In the genomic region with DNA sequence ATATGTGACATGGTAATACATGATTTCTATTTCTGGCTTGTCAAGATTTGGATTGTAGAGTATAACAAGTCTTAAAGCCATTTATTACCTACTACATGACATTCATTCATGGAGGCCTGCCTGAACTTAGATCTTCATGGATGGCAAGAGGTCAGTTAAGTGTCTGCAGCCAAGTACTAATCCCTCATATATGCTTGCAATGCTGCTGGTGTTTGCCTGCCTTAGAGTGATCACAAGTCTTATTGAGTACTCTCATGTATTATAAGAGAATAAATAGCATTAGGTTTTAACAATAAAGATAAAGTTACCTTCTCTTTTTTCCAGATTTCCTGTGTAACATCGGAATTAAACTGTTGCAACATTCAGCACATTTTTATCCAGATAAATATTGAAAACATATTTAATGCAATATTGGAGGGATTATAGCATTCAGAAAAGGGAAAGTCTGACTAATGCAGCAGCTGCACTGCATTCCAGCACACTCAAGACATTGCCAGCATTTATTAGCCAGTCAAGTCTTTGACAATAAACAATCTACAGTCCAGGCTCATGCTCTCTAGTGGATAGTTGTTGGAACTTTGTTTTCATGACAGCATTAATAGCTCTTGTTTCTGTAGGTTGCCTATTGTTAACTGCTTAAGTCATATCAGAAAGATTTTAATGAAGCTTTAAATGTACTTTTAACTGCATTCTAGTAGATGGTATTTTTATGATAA, we compare ENCODE assay signal across 12 cellular contexts.
DNase-seq lines count a peak whose midpoint lies in the region; TF ChIP-seq lines count a peak whose summit lies in the region.
"Had no signal": no experiment of that assay in that cellular context is flagged by ENCODE, and none has a peak within 500 bp of the region (broad histone marks: within the 10 kb centered on the region; RNA-seq: fewer than 3 reads in every experiment).

No MANE protein-coding gene starts in this region.

- dilution Hi-C loops in mammary epithelial cell (cut with HindIII; ENCODE audit: low sequenced_read_pairs), result loop anchor here (5.0 kb wide), 1 partner anchor 35 kb away; no protein-coding TSS in a partner anchor

- DNase-seq in DMS53 (lab: John Stamatoyannopoulos, UW), result peak; percentile 10
- no peak for DNase-seq in DMS53 treated with DMSO at 0.1 percent for 48 hours (lab: John Stamatoyannopoulos, UW; ENCODE audit: unreplicated experiment)
- peak; percentile 25 for DNase-seq in mammary epithelial cell
- peak; percentile 54 for DNase-seq in hepatocyte (ENCODE audit: low spot score)
- DNase-seq in superior temporal gyrus (ENCODE audit: extremely low spot score), result peak; percentile 90
- no peak for DNase-seq in stimulated activated CD4-positive, alpha-beta T cell treated with anti-CD3 and anti-CD28 coated beads, Interleukin-2, amount 100 ng/mL, for 24 hours
- DNase-seq in GM20000 (ENCODE audit: low spot score), result no peak
- no peak for DNase-seq in NCI-H2227 (lab: John Stamatoyannopoulos, UW; ENCODE audit: unreplicated experiment)
- DNase-seq: activated effector memory CD4-positive, alpha-beta T cell treated with Interleukin-2 at 50 U/mL for 16 hours; naive thymus-derived CD4-positive, alpha-beta T cell; stimulated activated CD4-positive, alpha-beta T cell treated with anti-CD3 and anti-CD28 coated beads, Interleukin-4, amount 100 ng/mL, for 24 hours had no signal

- H2AFZ ChIP-seq in mammary epithelial cell (ENCODE audit: low read depth, low read length), result no peak overlapping the region
- H2AFZ ChIP-seq in hepatocyte, result no peak overlapping the region

- in situ Hi-C loops in mammary epithelial cell (cut with MboI; ENCODE audit: low sequenced_read_pairs in 2 of 2), result no loop called here

- no peaks in the 10 kb centered on the region for H3K9me2 ChIP-seq in hepatocyte (replicated peaks; ENCODE audit: insufficient read depth)

- H4K20me1 ChIP-seq in mammary epithelial cell (ENCODE audit: insufficient read depth, low read length) (no peaks in the 10 kb centered on the region), hepatocyte (ENCODE audit: insufficient read depth, poor library complexity, severe bottlenecking) (no peaks in the 10 kb centered on the region)

- CTCF ChIA-PET in mammary epithelial cell (lab: Charles Lee; ENCODE audit: low non-redundant PET), result no interaction called here

- H3K4me1 ChIP-seq in mammary epithelial cell (ENCODE audit: insufficient read depth, low read length) (no peaks in the 10 kb centered on the region), hepatocyte (ENCODE audit: insufficient read depth) (peaks cover 5% of the 10 kb centered on the region)

- H3K9me3 ChIP-seq in mammary epithelial cell (replicated peaks; ENCODE audit: insufficient read depth, low read length), result no peaks in the 10 kb centered on the region
- H3K9me3 ChIP-seq in hepatocyte (ENCODE audit: low read depth), result no peaks in the 10 kb centered on the region
- H3K9me3 ChIP-seq: tibial nerve had no signal

- H3K4me3 ChIP-seq in mammary epithelial cell (replicated peaks in 1 of 3; ENCODE audit: insufficient read depth in 1 of 3, low read depth in 2 of 3, low read length in 3 of 3) (no peak overlapping the region), hepatocyte (no peak overlapping the region)
- H3K4me3 ChIP-seq: tibial nerve had no signal

- no peak overlapping the region for H3K9ac ChIP-seq in mammary epithelial cell (ENCODE audit: insufficient read depth, low read length)

- H3K27me3 ChIP-seq in mammary epithelial cell (ENCODE audit: insufficient read depth, low read length), result no peaks in the 10 kb centered on the region
- no peaks in the 10 kb centered on the region for H3K27me3 ChIP-seq in hepatocyte
- H3K27me3 ChIP-seq: tibial nerve had no signal

- H3K4me2 ChIP-seq in mammary epithelial cell (ENCODE audit: insufficient read depth, low read depth, low read length), result no peak overlapping the region
- H3K4me2 ChIP-seq in hepatocyte, result peak overlapping the region; percentile 3

- H3K36me3 ChIP-seq in mammary epithelial cell (ENCODE audit: insufficient read depth, low read length) (no peaks in the 10 kb centered on the region), hepatocyte (replicated peaks; ENCODE audit: insufficient read depth, low read depth) (no peaks in the 10 kb centered on the region)
- H3K36me3 ChIP-seq: tibial nerve had no signal

- TF ChIP-seq CTCF in mammary epithelial cell (conservative IDR thresholded peaks at IDR 0.05 in 1 of 2, IDR thresholded peaks at IDR 0.05 in 1 of 2; ENCODE audit: extremely low read depth in 1 of 2, insufficient read depth in 1 of 2, low read depth in 1 of 2, low read length in 2 of 2), result peak in 1 of 2 donors; percentile 19
- TF ChIP-seq CTCF in hepatocyte (IDR thresholded peaks at IDR 0.05; ENCODE audit: poor library complexity), result peak; percentile 45
- TF ChIP-seq CTCF in GM20000 (IDR thresholded peaks at IDR 0.05; ENCODE audit: extremely low read depth, missing control alignments), result no peak

- 60% methylated on average over 1 of the region's 1 CpG for WGBS in mammary epithelial cell (ENCODE audit: low coverage, missing lambda C conversion rate)
- 60% methylated on average over 1 of the region's 1 CpG for WGBS in hepatocyte (ENCODE audit: low lambda C conversion rate, missing lambda C conversion rate)

- intact Hi-C loops in mammary epithelial cell (cut with micrococcal nuclease), result no loop called here

- no peaks in the 10 kb centered on the region for H3K79me2 ChIP-seq in mammary epithelial cell (ENCODE audit: insufficient read depth, low read length)
- no peaks in the 10 kb centered on the region for H3K79me2 ChIP-seq in hepatocyte

- BruUV-seq in mammary epithelial cell (replicated peaks; lab: Mats Ljungman, UMichigan), result no TSS peak

- H3K27ac ChIP-seq in mammary epithelial cell (ENCODE audit: insufficient read depth, low read depth, low read length), result no peak overlapping the region
- peak overlapping the region; percentile 41 for H3K27ac ChIP-seq in hepatocyte

Comparison
In these comparisons a context has a peak if more than half of its experiments do, and no peak if none do; other contexts are left out.
1. DNase-seq: peak in DMS53 (single experiment), mammary epithelial cell (single experiment), hepatocyte (single experiment) and superior temporal gyrus (single experiment); none in DMS53 treated with DMSO at 0.1 percent for 48 hours (single experiment), stimulated activated CD4-positive, alpha-beta T cell treated with anti-CD3 and anti-CD28 coated beads, Interleukin-2, amount 100 ng/mL, for 24 hours (0 of 2), GM20000 (single experiment) and NCI-H2227 (single experiment).